Comparison of ENCODE assay signal across 17 cellular contexts in the genomic region with DNA sequence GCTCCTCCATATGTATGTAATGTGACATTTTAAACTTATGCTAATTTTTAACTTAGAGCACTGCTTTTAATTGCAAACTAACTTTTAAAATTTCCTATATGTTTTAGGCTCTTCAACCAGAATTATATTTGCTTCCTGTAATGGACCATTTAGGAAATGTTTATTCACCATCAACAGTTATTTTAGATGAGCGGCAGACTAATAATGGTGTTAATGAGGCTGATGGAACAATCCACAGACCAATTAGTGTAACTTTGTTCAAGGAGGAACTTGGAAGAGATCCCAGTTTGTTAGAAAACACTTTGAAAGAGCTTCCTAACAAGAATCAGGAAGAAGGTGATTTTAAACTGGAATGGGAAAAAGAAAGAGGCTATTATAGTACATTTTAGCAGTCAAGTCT.
"Had no signal": no experiment of that assay in that cellular context is flagged by ENCODE, and none has a peak within 500 bp of the region (broad histone marks: within the 10 kb centered on the region; RNA-seq: fewer than 3 reads in every experiment).

No MANE protein-coding gene starts in this region.

- H3K4me3 ChIP-seq: colonic mucosa, left lung, psoas muscle, smooth muscle cell, vagina had no signal

- H3K9me3 ChIP-seq: colonic mucosa, left lung, psoas muscle, vagina had no signal

- H3K36me3 ChIP-seq: colonic mucosa, vagina had no signal

- H3K4me1 ChIP-seq: colonic mucosa, foreskin keratinocyte, left lung, vagina had no signal

- H3K27ac ChIP-seq: colonic mucosa, foreskin keratinocyte, left lung, psoas muscle, vagina had no signal

- DNase-seq: activated CD4-positive, alpha-beta T cell treated with anti-CD3 and anti-CD28 coated beads, Interleukin-2, amount 10 ng/mL, durations not matched to agents 24 days and 14 days; activated CD8-positive, alpha-beta T cell treated with anti-CD3 and anti-CD28 coated beads for 36 hours; activated naive CD4-positive, alpha-beta T cell treated with anti-CD3 and anti-CD28 coated beads for 36 hours; activated T-cell treated with anti-CD3 and anti-CD28 coated beads, Interleukin-2, amount 50 U/mL, for 24 hours; aorta; colonic mucosa; foreskin keratinocyte; glutamatergic neuron; left lung; occipital lobe; psoas muscle; stimulated activated CD4-positive, alpha-beta T cell treated with anti-CD3 and anti-CD28 coated beads, Interleukin-4, amount 100 ng/mL, for 1 hour; stimulated activated naive CD8-positive, alpha-beta T cell treated with anti-CD3 and anti-CD28 coated beads, Interleukin-15, amount 100 ng/mL, for 72 hours; T1000; trophoblast cell had no signal
